ENCODE assay signal across 1 cellular context in the genomic region with DNA sequence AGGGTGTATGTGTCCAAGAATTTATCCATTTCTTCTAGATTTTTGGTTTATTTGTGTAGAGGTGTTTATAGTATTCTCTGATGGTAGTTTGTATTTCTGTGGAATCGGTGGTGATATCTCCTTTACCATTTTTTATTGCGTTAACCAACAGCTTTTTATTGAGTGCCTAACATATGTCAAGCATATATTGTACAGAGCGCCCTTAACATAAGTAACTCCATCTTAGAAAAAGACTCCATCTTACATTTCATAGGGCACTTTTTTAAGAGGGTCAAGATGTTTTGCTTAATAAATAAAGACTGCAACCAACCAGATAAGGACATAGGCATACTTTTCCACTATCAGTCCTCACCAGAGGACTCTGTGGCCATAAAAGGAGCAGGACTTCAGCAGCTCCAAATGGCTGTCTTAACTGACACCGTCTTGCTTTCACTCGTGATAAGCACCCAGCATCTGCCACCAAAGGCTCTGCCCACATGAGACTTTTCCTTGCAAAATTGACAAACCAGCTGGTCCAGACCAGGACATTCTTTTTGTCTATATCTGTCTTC.
TF ChIP-seq lines count a peak whose summit lies in the region.

No MANE protein-coding gene starts in this region.

TF ChIP-seq in K562, 482 proteins besides CTCF, POLR2A, EP300 and RAD21 (continued from another document and continues in another):
- TF ChIP-seq, protein P1, sequence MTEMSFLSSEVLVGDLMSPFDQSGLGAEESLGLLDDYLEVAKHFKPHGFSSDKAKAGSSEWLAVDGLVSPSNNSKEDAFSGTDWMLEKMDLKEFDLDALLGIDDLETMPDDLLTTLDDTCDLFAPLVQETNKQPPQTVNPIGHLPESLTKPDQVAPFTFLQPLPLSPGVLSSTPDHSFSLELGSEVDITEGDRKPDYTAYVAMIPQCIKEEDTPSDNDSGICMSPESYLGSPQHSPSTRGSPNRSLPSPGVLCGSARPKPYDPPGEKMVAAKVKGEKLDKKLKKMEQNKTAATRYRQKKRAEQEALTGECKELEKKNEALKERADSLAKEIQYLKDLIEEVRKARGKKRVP (CRISPR knock-in tag; IDR thresholded peaks at IDR 0.05) = peak; percentile 14; the same call in 1 of the 2 replicates
- TF ChIP-seq, protein P2, sequence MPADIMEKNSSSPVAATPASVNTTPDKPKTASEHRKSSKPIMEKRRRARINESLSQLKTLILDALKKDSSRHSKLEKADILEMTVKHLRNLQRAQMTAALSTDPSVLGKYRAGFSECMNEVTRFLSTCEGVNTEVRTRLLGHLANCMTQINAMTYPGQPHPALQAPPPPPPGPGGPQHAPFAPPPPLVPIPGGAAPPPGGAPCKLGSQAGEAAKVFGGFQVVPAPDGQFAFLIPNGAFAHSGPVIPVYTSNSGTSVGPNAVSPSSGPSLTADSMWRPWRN (IDR thresholded peaks at IDR 0.05; ENCODE audit: low read depth) = no peak
- TF ChIP-seq STAT5A (IDR thresholded peaks at IDR 0.05; ENCODE audit: borderline replicate concordance, low read length) (no peak), SREBF1 (IDR thresholded peaks at IDR 0.05; ENCODE audit: borderline replicate concordance, low read depth, low read length) (no peak), NONO (IDR thresholded peaks at IDR 0.05; ENCODE audit: low read depth in 2 of 2, low read length in 1 of 2) (no peak), GATAD2B (IDR thresholded peaks at IDR 0.05; ENCODE audit: borderline replicate concordance) (no peak), FOXJ2 (tag; IDR thresholded peaks at IDR 0.05) (no peak), ZNF785 (CRISPR knock-in tag; IDR thresholded peaks at IDR 0.05) (no peak), ZNF436 (CRISPR knock-in tag; IDR thresholded peaks at IDR 0.05) (no peak), EP400 (IDR thresholded peaks at IDR 0.05) (no peak), MAFF (IDR thresholded peaks at IDR 0.05; ENCODE audit: low read length) (no peak), ZNF41 (CRISPR knock-in tag; conservative IDR thresholded peaks at IDR 0.05) (0 out of 2 replicates have a peak, but pooled peaks have one; percentile 52), MTA2 (IDR thresholded peaks at IDR 0.05; ENCODE audit: low read depth) (no peak), NCOA1 (IDR thresholded peaks at IDR 0.05; ENCODE audit: low read depth) (no peak), KLF10 (CRISPR knock-in tag; IDR thresholded peaks at IDR 0.05) (no peak), ARID1B (IDR thresholded peaks at IDR 0.05) (peak; percentile 63), LCOR (CRISPR knock-in tag; IDR thresholded peaks at IDR 0.05) (no peak), RBFOX2 (IDR thresholded peaks at IDR 0.05; ENCODE audit: low read depth, low read length) (no peak), RCOR1 (IDR thresholded peaks at IDR 0.05; ENCODE audit: borderline replicate concordance in 1 of 2, low read depth in 2 of 2, low read length in 2 of 2) (no peak), PHF21A (IDR thresholded peaks at IDR 0.05; ENCODE audit: borderline replicate concordance, low read depth) (no peak), PPARD (CRISPR knock-in tag; IDR thresholded peaks at IDR 0.05) (no peak), FOXK1 (CRISPR knock-in tag; IDR thresholded peaks at IDR 0.05; ENCODE audit: borderline replicate concordance) (no peak), FUS (optimal IDR thresholded peaks at IDR 0.05; ENCODE audit: low read depth, low read length) (no peak), TCF7 (IDR thresholded peaks at IDR 0.05; ENCODE audit: borderline replicate concordance) (no peak), ZNF583 (CRISPR knock-in tag; IDR thresholded peaks at IDR 0.05) (peak; percentile 94; the same call in 1 of the 2 replicates), MAFG (tag; conservative IDR thresholded peaks at IDR 0.05) (no peak), TEAD2 (tag; IDR thresholded peaks at IDR 0.05) (no peak), ZNF324 (CRISPR knock-in tag; IDR thresholded peaks at IDR 0.05) (no peak), TRIM24 (IDR thresholded peaks at IDR 0.05) (peak in 1 of 2 experiments; percentile 17; a peak in 1 of 4 replicates), RBM25 (IDR thresholded peaks at IDR 0.05; ENCODE audit: low read depth, low read length, severe bottlenecking) (no peak), BHLHE40 (IDR thresholded peaks at IDR 0.05; ENCODE audit: low read length) (no peak), NR3C1 (CRISPR knock-in tag; IDR thresholded peaks at IDR 0.05) (no peak), ZNF23 (CRISPR knock-in tag; IDR thresholded peaks at IDR 0.05) (0 out of 2 replicates have a peak, but pooled peaks have one; percentile 14), ZNF586 (CRISPR knock-in tag; conservative IDR thresholded peaks at IDR 0.05) (no peak), ZNF57 (CRISPR knock-in tag; IDR thresholded peaks at IDR 0.05) (no peak), PTBP1 (IDR thresholded peaks at IDR 0.05; ENCODE audit: low read depth, low read length) (no peak), MAZ (CRISPR knock-in tag; conservative IDR thresholded peaks at IDR 0.05 in 1 of 2, IDR thresholded peaks at IDR 0.05 in 1 of 2) (peak in 1 of 2 experiments; percentile 50; a peak in 1 of 4 replicates), HMG20A (CRISPR knock-in tag; conservative IDR thresholded peaks at IDR 0.05) (no peak), ZZZ3 (IDR thresholded peaks at IDR 0.05) (no peak), HMGN3 (IDR thresholded peaks at IDR 0.05; ENCODE audit: borderline replicate concordance, extremely low read depth, insufficient read length, low read depth, low read length) (no peak)
- TF ChIP-seq, protein P3, sequence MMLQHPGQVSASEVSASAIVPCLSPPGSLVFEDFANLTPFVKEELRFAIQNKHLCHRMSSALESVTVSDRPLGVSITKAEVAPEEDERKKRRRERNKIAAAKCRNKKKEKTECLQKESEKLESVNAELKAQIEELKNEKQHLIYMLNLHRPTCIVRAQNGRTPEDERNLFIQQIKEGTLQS (IDR thresholded peaks at IDR 0.05) = no peak
- TF ChIP-seq, protein P3 (CRISPR knock-in tag; conservative IDR thresholded peaks at IDR 0.05) = no peak
- TF ChIP-seq, protein P4, sequence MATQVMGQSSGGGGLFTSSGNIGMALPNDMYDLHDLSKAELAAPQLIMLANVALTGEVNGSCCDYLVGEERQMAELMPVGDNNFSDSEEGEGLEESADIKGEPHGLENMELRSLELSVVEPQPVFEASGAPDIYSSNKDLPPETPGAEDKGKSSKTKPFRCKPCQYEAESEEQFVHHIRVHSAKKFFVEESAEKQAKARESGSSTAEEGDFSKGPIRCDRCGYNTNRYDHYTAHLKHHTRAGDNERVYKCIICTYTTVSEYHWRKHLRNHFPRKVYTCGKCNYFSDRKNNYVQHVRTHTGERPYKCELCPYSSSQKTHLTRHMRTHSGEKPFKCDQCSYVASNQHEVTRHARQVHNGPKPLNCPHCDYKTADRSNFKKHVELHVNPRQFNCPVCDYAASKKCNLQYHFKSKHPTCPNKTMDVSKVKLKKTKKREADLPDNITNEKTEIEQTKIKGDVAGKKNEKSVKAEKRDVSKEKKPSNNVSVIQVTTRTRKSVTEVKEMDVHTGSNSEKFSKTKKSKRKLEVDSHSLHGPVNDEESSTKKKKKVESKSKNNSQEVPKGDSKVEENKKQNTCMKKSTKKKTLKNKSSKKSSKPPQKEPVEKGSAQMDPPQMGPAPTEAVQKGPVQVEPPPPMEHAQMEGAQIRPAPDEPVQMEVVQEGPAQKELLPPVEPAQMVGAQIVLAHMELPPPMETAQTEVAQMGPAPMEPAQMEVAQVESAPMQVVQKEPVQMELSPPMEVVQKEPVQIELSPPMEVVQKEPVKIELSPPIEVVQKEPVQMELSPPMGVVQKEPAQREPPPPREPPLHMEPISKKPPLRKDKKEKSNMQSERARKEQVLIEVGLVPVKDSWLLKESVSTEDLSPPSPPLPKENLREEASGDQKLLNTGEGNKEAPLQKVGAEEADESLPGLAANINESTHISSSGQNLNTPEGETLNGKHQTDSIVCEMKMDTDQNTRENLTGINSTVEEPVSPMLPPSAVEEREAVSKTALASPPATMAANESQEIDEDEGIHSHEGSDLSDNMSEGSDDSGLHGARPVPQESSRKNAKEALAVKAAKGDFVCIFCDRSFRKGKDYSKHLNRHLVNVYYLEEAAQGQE (CRISPR knock-in tag; IDR thresholded peaks at IDR 0.05; ENCODE audit: low read depth) = no peak
- TF ChIP-seq, protein P5, sequence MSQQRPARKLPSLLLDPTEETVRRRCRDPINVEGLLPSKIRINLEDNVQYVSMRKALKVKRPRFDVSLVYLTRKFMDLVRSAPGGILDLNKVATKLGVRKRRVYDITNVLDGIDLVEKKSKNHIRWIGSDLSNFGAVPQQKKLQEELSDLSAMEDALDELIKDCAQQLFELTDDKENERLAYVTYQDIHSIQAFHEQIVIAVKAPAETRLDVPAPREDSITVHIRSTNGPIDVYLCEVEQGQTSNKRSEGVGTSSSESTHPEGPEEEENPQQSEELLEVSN (IDR thresholded peaks at IDR 0.05; ENCODE audit: borderline replicate concordance in 1 of 2, extremely low read depth in 1 of 2, insufficient read depth in 1 of 2, insufficient read length in 1 of 2, low read depth in 1 of 2, low read length in 1 of 2, poor library complexity in 1 of 2, severe bottlenecking in 1 of 2) = no peak
- TF ChIP-seq, protein P6, sequence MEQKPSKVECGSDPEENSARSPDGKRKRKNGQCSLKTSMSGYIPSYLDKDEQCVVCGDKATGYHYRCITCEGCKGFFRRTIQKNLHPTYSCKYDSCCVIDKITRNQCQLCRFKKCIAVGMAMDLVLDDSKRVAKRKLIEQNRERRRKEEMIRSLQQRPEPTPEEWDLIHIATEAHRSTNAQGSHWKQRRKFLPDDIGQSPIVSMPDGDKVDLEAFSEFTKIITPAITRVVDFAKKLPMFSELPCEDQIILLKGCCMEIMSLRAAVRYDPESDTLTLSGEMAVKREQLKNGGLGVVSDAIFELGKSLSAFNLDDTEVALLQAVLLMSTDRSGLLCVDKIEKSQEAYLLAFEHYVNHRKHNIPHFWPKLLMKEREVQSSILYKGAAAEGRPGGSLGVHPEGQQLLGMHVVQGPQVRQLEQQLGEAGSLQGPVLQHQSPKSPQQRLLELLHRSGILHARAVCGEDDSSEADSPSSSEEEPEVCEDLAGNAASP (IDR thresholded peaks at IDR 0.05) = no peak
- TF ChIP-seq, protein P7, sequence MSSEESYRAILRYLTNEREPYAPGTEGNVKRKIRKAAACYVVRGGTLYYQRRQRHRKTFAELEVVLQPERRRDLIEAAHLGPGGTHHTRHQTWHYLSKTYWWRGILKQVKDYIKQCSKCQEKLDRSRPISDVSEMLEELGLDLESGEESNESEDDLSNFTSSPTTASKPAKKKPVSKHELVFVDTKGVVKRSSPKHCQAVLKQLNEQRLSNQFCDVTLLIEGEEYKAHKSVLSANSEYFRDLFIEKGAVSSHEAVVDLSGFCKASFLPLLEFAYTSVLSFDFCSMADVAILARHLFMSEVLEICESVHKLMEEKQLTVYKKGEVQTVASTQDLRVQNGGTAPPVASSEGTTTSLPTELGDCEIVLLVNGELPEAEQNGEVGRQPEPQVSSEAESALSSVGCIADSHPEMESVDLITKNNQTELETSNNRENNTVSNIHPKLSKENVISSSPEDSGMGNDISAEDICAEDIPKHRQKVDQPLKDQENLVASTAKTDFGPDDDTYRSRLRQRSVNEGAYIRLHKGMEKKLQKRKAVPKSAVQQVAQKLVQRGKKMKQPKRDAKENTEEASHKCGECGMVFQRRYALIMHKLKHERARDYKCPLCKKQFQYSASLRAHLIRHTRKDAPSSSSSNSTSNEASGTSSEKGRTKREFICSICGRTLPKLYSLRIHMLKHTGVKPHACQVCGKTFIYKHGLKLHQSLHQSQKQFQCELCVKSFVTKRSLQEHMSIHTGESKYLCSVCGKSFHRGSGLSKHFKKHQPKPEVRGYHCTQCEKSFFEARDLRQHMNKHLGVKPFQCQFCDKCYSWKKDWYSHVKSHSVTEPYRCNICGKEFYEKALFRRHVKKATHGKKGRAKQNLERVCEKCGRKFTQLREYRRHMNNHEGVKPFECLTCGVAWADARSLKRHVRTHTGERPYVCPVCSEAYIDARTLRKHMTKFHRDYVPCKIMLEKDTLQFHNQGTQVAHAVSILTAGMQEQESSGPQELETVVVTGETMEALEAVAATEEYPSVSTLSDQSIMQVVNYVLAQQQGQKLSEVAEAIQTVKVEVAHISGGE (CRISPR knock-in tag; IDR thresholded peaks at IDR 0.05) = no peak
- TF ChIP-seq, protein P8, sequence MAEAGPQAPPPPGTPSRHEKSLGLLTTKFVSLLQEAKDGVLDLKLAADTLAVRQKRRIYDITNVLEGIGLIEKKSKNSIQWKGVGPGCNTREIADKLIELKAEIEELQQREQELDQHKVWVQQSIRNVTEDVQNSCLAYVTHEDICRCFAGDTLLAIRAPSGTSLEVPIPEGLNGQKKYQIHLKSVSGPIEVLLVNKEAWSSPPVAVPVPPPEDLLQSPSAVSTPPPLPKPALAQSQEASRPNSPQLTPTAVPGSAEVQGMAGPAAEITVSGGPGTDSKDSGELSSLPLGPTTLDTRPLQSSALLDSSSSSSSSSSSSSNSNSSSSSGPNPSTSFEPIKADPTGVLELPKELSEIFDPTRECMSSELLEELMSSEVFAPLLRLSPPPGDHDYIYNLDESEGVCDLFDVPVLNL (CRISPR knock-in tag; IDR thresholded peaks at IDR 0.05; ENCODE audit: low read depth) = no peak
- TF ChIP-seq, protein P9, sequence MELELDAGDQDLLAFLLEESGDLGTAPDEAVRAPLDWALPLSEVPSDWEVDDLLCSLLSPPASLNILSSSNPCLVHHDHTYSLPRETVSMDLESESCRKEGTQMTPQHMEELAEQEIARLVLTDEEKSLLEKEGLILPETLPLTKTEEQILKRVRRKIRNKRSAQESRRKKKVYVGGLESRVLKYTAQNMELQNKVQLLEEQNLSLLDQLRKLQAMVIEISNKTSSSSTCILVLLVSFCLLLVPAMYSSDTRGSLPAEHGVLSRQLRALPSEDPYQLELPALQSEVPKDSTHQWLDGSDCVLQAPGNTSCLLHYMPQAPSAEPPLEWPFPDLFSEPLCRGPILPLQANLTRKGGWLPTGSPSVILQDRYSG (tag; conservative IDR thresholded peaks at IDR 0.05; ENCODE audit: low read depth) = peak; percentile 85; the same call in 1 of the 2 replicates
- TF ChIP-seq, protein P10, sequence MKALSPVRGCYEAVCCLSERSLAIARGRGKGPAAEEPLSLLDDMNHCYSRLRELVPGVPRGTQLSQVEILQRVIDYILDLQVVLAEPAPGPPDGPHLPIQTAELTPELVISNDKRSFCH (CRISPR knock-in tag; IDR thresholded peaks at IDR 0.05) = 0 out of 2 replicates have a peak, but pooled peaks have one; percentile 42
- TF ChIP-seq, protein P10 (tag; IDR thresholded peaks at IDR 0.05) = no peak
- TF ChIP-seq, protein P11, sequence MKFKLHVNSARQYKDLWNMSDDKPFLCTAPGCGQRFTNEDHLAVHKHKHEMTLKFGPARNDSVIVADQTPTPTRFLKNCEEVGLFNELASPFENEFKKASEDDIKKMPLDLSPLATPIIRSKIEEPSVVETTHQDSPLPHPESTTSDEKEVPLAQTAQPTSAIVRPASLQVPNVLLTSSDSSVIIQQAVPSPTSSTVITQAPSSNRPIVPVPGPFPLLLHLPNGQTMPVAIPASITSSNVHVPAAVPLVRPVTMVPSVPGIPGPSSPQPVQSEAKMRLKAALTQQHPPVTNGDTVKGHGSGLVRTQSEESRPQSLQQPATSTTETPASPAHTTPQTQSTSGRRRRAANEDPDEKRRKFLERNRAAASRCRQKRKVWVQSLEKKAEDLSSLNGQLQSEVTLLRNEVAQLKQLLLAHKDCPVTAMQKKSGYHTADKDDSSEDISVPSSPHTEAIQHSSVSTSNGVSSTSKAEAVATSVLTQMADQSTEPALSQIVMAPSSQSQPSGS (CRISPR knock-in tag; IDR thresholded peaks at IDR 0.05) = no peak
